ENCODE assay signal across 11 cellular contexts in the genomic region with DNA sequence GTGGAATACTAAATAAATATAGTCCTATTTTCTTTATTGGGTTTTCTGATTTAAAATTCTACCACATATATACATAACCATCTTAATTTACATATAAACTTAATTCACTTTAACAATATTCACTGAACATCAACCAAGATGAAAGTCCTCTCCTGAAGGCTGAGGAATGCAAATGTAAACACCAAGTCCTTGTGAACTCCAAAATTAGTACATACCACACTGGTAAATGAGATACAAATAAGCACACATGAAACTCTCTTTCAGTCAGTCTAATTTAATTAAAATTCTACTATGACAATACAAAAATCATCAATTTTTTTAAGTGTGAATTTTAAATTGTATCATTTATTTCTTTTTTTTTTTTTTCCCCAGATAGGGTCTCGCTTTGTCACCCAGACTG.
"Had no signal": no experiment of that assay in that cellular context is flagged by ENCODE, and none has a peak within 500 bp of the region (broad histone marks: within the 10 kb centered on the region; RNA-seq: fewer than 3 reads in every experiment).

No MANE protein-coding gene starts in this region.

- H3K27ac ChIP-seq: GM23248 had no signal

- DNase-seq: GM23248, GOT3, H7, H9, HCEC 1CT, HFFc6 had no signal

- H3K4me3 ChIP-seq: GM23248, GM23338, HAP-1 had no signal

- FAIRE-seq: H1, H54 had no signal

- H2AFZ ChIP-seq: GM23248, GM23338 had no signal

- H3K4me1 ChIP-seq: HAP-1 had no signal

- H3K36me3 ChIP-seq: HAP-1 had no signal

- H3K9ac ChIP-seq: GM23248 had no signal

- H3K9me3 ChIP-seq: HAP-1 had no signal

- ATAC-seq: GM23338, HCT116 had no signal

- H3K4me2 ChIP-seq: GM23338 had no signal
